In the genomic region with DNA sequence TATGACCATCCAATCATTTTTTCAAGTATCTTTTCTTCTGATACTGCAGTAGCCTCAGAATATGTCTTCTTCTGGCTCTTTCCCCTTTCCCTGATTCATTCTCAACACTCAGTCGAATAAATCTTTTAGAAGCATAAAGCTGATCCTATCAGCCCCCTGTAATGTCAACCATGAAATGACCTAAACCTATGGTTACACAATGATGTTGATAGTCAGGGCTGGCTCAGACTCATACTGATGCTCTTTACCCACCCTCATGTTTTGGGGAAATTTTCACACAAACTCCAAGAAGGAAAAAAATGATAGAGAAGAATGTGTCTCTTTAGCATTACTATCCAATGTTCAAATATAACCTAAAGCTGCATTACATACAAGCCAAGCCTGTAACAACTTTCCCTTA, we compare ENCODE assay signal across 9 cellular contexts.
"Had no signal": no experiment of that assay in that cellular context is flagged by ENCODE, and none has a peak within 500 bp of the region (broad histone marks: within the 10 kb centered on the region; RNA-seq: fewer than 3 reads in every experiment).

No MANE protein-coding gene starts in this region.

- H3K36me3 ChIP-seq: HAP-1 had no signal

- H3K9me3 Mint-ChIP-seq: GM23338, H9, HFFc6 had no signal

- H3K27ac Mint-ChIP-seq: GM23338, H9, HFFc6 had no signal

- H3K4me1 ChIP-seq: HAP-1 had no signal

- H2AFZ ChIP-seq: GM23248, GM23338 had no signal

- H3K9me3 ChIP-seq: HAP-1 had no signal

- H3K4me2 ChIP-seq: GM23338 had no signal

- DNase-seq: GM23248, GOT3, H7, H9, HCEC 1CT, HFFc6 had no signal

- ATAC-seq: HCT116 had no signal

- H3K4me3 Mint-ChIP-seq: GM23338, H9, HFFc6 had no signal

- H3K27ac ChIP-seq: GM23248 had no signal

- H3K9ac ChIP-seq: GM23248 had no signal

- H3K4me3 ChIP-seq: GM23248, GM23338, HAP-1 had no signal
